Comparison of ENCODE assay signal across 1 cellular context in the genomic region with DNA sequence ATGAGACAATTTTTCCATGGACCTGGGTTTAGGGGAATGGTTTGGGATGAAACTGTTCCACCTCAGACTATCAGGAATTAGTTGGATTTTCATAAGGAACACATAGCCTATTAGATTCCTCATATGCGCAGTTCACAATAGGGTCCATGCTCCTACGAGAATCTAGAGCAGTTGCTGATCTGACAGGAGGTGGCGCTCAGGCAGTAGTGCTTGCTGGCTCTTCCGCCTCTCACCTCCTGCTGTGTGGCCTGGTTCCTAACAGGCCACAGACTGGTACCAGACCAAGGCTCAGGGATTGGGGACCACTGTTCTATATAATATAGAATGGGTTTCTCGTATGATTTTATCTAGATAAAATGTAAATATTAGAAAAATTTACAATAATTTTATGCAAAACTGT.
TF ChIP-seq lines count a peak whose summit lies in the region.

No MANE protein-coding gene starts in this region.

TF ChIP-seq in HepG2, 621 proteins besides CTCF, POLR2A, EP300 and RAD21 (continued from another document):
- TF ChIP-seq, protein P1, sequence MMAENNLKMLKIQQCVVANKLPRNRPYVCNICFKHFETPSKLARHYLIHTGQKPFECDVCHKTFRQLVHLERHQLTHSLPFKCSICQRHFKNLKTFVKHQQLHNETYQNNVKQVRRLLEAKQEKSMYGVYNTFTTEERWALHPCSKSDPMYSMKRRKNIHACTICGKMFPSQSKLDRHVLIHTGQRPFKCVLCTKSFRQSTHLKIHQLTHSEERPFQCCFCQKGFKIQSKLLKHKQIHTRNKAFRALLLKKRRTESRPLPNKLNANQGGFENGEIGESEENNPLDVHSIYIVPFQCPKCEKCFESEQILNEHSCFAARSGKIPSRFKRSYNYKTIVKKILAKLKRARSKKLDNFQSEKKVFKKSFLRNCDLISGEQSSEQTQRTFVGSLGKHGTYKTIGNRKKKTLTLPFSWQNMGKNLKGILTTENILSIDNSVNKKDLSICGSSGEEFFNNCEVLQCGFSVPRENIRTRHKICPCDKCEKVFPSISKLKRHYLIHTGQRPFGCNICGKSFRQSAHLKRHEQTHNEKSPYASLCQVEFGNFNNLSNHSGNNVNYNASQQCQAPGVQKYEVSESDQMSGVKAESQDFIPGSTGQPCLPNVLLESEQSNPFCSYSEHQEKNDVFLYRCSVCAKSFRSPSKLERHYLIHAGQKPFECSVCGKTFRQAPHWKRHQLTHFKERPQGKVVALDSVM (CRISPR knock-in tag; IDR thresholded peaks at IDR 0.05), result no peak
- TF ChIP-seq ZNF205 (CRISPR knock-in tag; IDR thresholded peaks at IDR 0.05) (no peak), NFYB (CRISPR knock-in tag; IDR thresholded peaks at IDR 0.05) (no peak), XRCC5 (optimal IDR thresholded peaks at IDR 0.05; ENCODE audit: low read length) (peak; percentile 26), TOPORS (CRISPR knock-in tag; IDR thresholded peaks at IDR 0.05) (no peak), ZNF296 (CRISPR knock-in tag; conservative IDR thresholded peaks at IDR 0.05) (no peak), STAG1 (CRISPR knock-in tag; IDR thresholded peaks at IDR 0.05) (peak; percentile 83), KDM5B (CRISPR knock-in tag; IDR thresholded peaks at IDR 0.05; ENCODE audit: borderline replicate concordance) (no peak), SYNCRIP (IDR thresholded peaks at IDR 0.05; ENCODE audit: insufficient read depth, low read depth, low read length) (no peak), SMC3 (IDR thresholded peaks at IDR 0.05; ENCODE audit: low read length) (peak; percentile 38), HDAC2 (CRISPR knock-in tag; IDR thresholded peaks at IDR 0.05) (no peak), ZNF432 (CRISPR knock-in tag; IDR thresholded peaks at IDR 0.05; ENCODE audit: borderline replicate concordance) (no peak), ZNF558 (CRISPR knock-in tag; IDR thresholded peaks at IDR 0.05; ENCODE audit: borderline replicate concordance) (no peak), HOXA7 (CRISPR knock-in tag; IDR thresholded peaks at IDR 0.05) (no peak), ZNF749 (CRISPR knock-in tag; IDR thresholded peaks at IDR 0.05; ENCODE audit: borderline replicate concordance) (no peak), ZNF431 (CRISPR knock-in tag; IDR thresholded peaks at IDR 0.05; ENCODE audit: borderline replicate concordance, low read depth) (no peak), ISX (CRISPR knock-in tag; conservative IDR thresholded peaks at IDR 0.05) (no peak)
- TF ChIP-seq, protein P2, sequence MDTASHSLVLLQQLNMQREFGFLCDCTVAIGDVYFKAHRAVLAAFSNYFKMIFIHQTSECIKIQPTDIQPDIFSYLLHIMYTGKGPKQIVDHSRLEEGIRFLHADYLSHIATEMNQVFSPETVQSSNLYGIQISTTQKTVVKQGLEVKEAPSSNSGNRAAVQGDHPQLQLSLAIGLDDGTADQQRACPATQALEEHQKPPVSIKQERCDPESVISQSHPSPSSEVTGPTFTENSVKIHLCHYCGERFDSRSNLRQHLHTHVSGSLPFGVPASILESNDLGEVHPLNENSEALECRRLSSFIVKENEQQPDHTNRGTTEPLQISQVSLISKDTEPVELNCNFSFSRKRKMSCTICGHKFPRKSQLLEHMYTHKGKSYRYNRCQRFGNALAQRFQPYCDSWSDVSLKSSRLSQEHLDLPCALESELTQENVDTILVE (CRISPR knock-in tag; IDR thresholded peaks at IDR 0.05), result 0 out of 2 replicates have a peak, but pooled peaks have one; percentile 50
- TF ChIP-seq, protein P3, sequence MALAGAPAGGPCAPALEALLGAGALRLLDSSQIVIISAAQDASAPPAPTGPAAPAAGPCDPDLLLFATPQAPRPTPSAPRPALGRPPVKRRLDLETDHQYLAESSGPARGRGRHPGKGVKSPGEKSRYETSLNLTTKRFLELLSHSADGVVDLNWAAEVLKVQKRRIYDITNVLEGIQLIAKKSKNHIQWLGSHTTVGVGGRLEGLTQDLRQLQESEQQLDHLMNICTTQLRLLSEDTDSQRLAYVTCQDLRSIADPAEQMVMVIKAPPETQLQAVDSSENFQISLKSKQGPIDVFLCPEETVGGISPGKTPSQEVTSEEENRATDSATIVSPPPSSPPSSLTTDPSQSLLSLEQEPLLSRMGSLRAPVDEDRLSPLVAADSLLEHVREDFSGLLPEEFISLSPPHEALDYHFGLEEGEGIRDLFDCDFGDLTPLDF (CRISPR knock-in tag; IDR thresholded peaks at IDR 0.05), result no peak
- TF ChIP-seq, protein P4, sequence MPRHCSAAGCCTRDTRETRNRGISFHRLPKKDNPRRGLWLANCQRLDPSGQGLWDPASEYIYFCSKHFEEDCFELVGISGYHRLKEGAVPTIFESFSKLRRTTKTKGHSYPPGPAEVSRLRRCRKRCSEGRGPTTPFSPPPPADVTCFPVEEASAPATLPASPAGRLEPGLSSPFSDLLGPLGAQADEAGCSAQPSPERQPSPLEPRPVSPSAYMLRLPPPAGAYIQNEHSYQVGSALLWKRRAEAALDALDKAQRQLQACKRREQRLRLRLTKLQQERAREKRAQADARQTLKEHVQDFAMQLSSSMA (CRISPR knock-in tag; IDR thresholded peaks at IDR 0.05), result no peak
- TF ChIP-seq, protein P5, sequence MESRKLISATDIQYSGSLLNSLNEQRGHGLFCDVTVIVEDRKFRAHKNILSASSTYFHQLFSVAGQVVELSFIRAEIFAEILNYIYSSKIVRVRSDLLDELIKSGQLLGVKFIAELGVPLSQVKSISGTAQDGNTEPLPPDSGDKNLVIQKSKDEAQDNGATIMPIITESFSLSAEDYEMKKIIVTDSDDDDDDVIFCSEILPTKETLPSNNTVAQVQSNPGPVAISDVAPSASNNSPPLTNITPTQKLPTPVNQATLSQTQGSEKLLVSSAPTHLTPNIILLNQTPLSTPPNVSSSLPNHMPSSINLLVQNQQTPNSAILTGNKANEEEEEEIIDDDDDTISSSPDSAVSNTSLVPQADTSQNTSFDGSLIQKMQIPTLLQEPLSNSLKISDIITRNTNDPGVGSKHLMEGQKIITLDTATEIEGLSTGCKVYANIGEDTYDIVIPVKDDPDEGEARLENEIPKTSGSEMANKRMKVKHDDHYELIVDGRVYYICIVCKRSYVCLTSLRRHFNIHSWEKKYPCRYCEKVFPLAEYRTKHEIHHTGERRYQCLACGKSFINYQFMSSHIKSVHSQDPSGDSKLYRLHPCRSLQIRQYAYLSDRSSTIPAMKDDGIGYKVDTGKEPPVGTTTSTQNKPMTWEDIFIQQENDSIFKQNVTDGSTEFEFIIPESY (CRISPR knock-in tag; IDR thresholded peaks at IDR 0.05), result peak; percentile 62
